ENCODE assay signal across 1 cellular context in the genomic region with DNA sequence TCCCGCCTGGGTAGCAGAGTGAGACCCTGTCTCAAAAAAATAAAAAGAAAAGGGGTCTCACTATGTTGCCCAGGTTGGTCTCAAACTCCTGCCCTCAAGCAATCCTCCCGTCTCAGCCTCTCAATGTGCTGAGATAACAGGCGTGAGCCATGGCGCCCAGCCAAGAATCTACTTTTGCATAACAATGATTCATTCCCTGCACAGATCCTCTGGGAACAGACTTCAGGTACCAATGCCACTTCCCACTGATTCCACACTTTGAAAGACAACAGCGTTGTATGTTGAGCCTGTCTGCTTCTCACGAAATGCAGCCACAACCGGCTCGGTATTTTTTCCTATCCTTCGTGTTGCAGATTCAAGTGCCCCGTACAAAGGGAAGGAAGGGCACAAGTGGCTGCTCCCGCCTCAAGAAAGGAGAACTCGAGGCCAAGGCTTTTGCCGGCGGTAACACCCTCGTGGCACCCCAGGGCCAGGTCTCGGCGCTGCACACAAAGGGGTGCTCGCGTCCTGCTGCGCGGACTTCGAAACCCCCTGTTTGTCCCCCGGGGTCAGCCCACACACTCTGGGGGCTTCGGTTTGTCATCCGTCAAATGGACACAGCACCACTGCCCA.
TF ChIP-seq lines count a peak whose summit lies in the region.

No MANE protein-coding gene starts in this region.

TF ChIP-seq in K562, 482 proteins besides CTCF, POLR2A, EP300 and RAD21 (continued from another document and continues in another):
- TF ChIP-seq, protein P1, sequence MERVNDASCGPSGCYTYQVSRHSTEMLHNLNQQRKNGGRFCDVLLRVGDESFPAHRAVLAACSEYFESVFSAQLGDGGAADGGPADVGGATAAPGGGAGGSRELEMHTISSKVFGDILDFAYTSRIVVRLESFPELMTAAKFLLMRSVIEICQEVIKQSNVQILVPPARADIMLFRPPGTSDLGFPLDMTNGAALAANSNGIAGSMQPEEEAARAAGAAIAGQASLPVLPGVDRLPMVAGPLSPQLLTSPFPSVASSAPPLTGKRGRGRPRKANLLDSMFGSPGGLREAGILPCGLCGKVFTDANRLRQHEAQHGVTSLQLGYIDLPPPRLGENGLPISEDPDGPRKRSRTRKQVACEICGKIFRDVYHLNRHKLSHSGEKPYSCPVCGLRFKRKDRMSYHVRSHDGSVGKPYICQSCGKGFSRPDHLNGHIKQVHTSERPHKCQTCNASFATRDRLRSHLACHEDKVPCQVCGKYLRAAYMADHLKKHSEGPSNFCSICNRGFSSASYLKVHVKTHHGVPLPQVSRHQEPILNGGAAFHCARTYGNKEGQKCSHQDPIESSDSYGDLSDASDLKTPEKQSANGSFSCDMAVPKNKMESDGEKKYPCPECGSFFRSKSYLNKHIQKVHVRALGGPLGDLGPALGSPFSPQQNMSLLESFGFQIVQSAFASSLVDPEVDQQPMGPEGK (CRISPR knock-in tag; IDR thresholded peaks at IDR 0.05; ENCODE audit: borderline replicate concordance) = no peak
- TF ChIP-seq ZNF41 (CRISPR knock-in tag; conservative IDR thresholded peaks at IDR 0.05) (no peak), E2F3 (CRISPR knock-in tag; IDR thresholded peaks at IDR 0.05) (no peak; the same call in 1 of the 2 replicates), ZC3H4 (CRISPR knock-in tag; IDR thresholded peaks at IDR 0.05; ENCODE audit: borderline replicate concordance) (peak; percentile 35; the same call in 1 of the 2 replicates), ZNF121 (CRISPR knock-in tag; conservative IDR thresholded peaks at IDR 0.05) (peak; percentile 99), MEF2D (tag; conservative IDR thresholded peaks at IDR 0.05; ENCODE audit: low read depth) (no peak), ATF7 (IDR thresholded peaks at IDR 0.05) (no peak; the same call in 1 of the 2 replicates), FOXK1 (CRISPR knock-in tag; IDR thresholded peaks at IDR 0.05; ENCODE audit: borderline replicate concordance) (0 out of 2 replicates have a peak, but pooled peaks have one; percentile 80), RCOR1 (IDR thresholded peaks at IDR 0.05; ENCODE audit: borderline replicate concordance in 1 of 2, low read depth in 2 of 2, low read length in 2 of 2) (peak in 1 of 2 experiments; percentile 92; a peak in 2 of 4 replicates), POLR2AphosphoS2 (IDR thresholded peaks at IDR 0.05; ENCODE audit: low read length) (no peak), NFIC (IDR thresholded peaks at IDR 0.05) (peak; percentile 98), ZNF143 (CRISPR knock-in tag; IDR thresholded peaks at IDR 0.05) (no peak), ZNF3 (CRISPR knock-in tag; IDR thresholded peaks at IDR 0.05) (no peak), HIVEP1 (CRISPR knock-in tag; IDR thresholded peaks at IDR 0.05) (no peak), DPF2 (IDR thresholded peaks at IDR 0.05) (peak; percentile 42), ZBTB8A (IDR thresholded peaks at IDR 0.05; ENCODE audit: partially characterized antibody) (no peak), ZC3H8 (IDR thresholded peaks at IDR 0.05) (no peak), NBN (IDR thresholded peaks at IDR 0.05; ENCODE audit: low read depth) (peak; percentile 53; the same call in 1 of the 2 replicates), SETDB1 (IDR thresholded peaks at IDR 0.05; ENCODE audit: low read length) (no peak), BHLHE40 (IDR thresholded peaks at IDR 0.05; ENCODE audit: low read length) (peak; percentile 57; the same call in 1 of the 2 replicates), JUND (IDR thresholded peaks at IDR 0.05; ENCODE audit: borderline replicate concordance, low read depth, low read length) (peak; percentile 45; the same call in 1 of the 2 replicates), JUND (tag; IDR thresholded peaks at IDR 0.05; ENCODE audit: borderline replicate concordance, low read depth, low read length) (peak; percentile 10; the same call in 1 of the 3 replicates), NR1H2 (CRISPR knock-in tag; IDR thresholded peaks at IDR 0.05) (no peak), JUNB (CRISPR knock-in tag; conservative IDR thresholded peaks at IDR 0.05) (no peak), ILF3 (IDR thresholded peaks at IDR 0.05; ENCODE audit: borderline replicate concordance) (no peak), RBM17 (IDR thresholded peaks at IDR 0.05; ENCODE audit: borderline replicate concordance, low read depth, low read length) (no peak), CSDE1 (IDR thresholded peaks at IDR 0.05) (0 out of 4 replicates have a peak, but pooled peaks of 1 of the 2 experiments have one; percentile 28), RFX1 (IDR thresholded peaks at IDR 0.05) (no peak), TEAD4 (IDR thresholded peaks at IDR 0.05; ENCODE audit: low read length) (peak; percentile 29; the same call in 1 of the 2 replicates), TEAD4 (CRISPR knock-in tag; IDR thresholded peaks at IDR 0.05; ENCODE audit: borderline replicate concordance) (no peak), SMARCC2 (IDR thresholded peaks at IDR 0.05; ENCODE audit: low read depth) (0 out of 2 replicates have a peak, but pooled peaks have one; percentile 15), SUPT5H (IDR thresholded peaks at IDR 0.05) (no peak), STAG1 (CRISPR knock-in tag; IDR thresholded peaks at IDR 0.05; ENCODE audit: borderline replicate concordance) (0 out of 2 replicates have a peak, but pooled peaks have one; percentile 8), ZFX (CRISPR knock-in tag; IDR thresholded peaks at IDR 0.05) (0 out of 2 replicates have a peak, but pooled peaks have one; percentile 30), EGR1 (conservative IDR thresholded peaks at IDR 0.05) (no peak), RBFOX2 (IDR thresholded peaks at IDR 0.05; ENCODE audit: low read depth, low read length) (no peak), PTBP1 (IDR thresholded peaks at IDR 0.05; ENCODE audit: low read depth, low read length) (0 out of 2 replicates have a peak, but pooled peaks have one; percentile 30), KDM1A (IDR thresholded peaks at IDR 0.05) (peak; percentile 80 to 87)
- TF ChIP-seq, protein P2, sequence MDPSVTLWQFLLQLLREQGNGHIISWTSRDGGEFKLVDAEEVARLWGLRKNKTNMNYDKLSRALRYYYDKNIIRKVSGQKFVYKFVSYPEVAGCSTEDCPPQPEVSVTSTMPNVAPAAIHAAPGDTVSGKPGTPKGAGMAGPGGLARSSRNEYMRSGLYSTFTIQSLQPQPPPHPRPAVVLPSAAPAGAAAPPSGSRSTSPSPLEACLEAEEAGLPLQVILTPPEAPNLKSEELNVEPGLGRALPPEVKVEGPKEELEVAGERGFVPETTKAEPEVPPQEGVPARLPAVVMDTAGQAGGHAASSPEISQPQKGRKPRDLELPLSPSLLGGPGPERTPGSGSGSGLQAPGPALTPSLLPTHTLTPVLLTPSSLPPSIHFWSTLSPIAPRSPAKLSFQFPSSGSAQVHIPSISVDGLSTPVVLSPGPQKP (CRISPR knock-in tag; IDR thresholded peaks at IDR 0.05) = no peak
- TF ChIP-seq, protein P3, sequence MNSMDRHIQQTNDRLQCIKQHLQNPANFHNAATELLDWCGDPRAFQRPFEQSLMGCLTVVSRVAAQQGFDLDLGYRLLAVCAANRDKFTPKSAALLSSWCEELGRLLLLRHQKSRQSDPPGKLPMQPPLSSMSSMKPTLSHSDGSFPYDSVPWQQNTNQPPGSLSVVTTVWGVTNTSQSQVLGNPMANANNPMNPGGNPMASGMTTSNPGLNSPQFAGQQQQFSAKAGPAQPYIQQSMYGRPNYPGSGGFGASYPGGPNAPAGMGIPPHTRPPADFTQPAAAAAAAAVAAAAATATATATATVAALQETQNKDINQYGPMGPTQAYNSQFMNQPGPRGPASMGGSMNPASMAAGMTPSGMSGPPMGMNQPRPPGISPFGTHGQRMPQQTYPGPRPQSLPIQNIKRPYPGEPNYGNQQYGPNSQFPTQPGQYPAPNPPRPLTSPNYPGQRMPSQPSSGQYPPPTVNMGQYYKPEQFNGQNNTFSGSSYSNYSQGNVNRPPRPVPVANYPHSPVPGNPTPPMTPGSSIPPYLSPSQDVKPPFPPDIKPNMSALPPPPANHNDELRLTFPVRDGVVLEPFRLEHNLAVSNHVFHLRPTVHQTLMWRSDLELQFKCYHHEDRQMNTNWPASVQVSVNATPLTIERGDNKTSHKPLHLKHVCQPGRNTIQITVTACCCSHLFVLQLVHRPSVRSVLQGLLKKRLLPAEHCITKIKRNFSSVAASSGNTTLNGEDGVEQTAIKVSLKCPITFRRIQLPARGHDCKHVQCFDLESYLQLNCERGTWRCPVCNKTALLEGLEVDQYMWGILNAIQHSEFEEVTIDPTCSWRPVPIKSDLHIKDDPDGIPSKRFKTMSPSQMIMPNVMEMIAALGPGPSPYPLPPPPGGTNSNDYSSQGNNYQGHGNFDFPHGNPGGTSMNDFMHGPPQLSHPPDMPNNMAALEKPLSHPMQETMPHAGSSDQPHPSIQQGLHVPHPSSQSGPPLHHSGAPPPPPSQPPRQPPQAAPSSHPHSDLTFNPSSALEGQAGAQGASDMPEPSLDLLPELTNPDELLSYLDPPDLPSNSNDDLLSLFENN (IDR thresholded peaks at IDR 0.05; ENCODE audit: low read depth in 2 of 2, low read length in 2 of 2) = no peak
- TF ChIP-seq, protein P4, sequence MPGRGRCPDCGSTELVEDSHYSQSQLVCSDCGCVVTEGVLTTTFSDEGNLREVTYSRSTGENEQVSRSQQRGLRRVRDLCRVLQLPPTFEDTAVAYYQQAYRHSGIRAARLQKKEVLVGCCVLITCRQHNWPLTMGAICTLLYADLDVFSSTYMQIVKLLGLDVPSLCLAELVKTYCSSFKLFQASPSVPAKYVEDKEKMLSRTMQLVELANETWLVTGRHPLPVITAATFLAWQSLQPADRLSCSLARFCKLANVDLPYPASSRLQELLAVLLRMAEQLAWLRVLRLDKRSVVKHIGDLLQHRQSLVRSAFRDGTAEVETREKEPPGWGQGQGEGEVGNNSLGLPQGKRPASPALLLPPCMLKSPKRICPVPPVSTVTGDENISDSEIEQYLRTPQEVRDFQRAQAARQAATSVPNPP (IDR thresholded peaks at IDR 0.05; ENCODE audit: borderline replicate concordance, insufficient read depth, insufficient read length) = no peak
- TF ChIP-seq, protein P5, sequence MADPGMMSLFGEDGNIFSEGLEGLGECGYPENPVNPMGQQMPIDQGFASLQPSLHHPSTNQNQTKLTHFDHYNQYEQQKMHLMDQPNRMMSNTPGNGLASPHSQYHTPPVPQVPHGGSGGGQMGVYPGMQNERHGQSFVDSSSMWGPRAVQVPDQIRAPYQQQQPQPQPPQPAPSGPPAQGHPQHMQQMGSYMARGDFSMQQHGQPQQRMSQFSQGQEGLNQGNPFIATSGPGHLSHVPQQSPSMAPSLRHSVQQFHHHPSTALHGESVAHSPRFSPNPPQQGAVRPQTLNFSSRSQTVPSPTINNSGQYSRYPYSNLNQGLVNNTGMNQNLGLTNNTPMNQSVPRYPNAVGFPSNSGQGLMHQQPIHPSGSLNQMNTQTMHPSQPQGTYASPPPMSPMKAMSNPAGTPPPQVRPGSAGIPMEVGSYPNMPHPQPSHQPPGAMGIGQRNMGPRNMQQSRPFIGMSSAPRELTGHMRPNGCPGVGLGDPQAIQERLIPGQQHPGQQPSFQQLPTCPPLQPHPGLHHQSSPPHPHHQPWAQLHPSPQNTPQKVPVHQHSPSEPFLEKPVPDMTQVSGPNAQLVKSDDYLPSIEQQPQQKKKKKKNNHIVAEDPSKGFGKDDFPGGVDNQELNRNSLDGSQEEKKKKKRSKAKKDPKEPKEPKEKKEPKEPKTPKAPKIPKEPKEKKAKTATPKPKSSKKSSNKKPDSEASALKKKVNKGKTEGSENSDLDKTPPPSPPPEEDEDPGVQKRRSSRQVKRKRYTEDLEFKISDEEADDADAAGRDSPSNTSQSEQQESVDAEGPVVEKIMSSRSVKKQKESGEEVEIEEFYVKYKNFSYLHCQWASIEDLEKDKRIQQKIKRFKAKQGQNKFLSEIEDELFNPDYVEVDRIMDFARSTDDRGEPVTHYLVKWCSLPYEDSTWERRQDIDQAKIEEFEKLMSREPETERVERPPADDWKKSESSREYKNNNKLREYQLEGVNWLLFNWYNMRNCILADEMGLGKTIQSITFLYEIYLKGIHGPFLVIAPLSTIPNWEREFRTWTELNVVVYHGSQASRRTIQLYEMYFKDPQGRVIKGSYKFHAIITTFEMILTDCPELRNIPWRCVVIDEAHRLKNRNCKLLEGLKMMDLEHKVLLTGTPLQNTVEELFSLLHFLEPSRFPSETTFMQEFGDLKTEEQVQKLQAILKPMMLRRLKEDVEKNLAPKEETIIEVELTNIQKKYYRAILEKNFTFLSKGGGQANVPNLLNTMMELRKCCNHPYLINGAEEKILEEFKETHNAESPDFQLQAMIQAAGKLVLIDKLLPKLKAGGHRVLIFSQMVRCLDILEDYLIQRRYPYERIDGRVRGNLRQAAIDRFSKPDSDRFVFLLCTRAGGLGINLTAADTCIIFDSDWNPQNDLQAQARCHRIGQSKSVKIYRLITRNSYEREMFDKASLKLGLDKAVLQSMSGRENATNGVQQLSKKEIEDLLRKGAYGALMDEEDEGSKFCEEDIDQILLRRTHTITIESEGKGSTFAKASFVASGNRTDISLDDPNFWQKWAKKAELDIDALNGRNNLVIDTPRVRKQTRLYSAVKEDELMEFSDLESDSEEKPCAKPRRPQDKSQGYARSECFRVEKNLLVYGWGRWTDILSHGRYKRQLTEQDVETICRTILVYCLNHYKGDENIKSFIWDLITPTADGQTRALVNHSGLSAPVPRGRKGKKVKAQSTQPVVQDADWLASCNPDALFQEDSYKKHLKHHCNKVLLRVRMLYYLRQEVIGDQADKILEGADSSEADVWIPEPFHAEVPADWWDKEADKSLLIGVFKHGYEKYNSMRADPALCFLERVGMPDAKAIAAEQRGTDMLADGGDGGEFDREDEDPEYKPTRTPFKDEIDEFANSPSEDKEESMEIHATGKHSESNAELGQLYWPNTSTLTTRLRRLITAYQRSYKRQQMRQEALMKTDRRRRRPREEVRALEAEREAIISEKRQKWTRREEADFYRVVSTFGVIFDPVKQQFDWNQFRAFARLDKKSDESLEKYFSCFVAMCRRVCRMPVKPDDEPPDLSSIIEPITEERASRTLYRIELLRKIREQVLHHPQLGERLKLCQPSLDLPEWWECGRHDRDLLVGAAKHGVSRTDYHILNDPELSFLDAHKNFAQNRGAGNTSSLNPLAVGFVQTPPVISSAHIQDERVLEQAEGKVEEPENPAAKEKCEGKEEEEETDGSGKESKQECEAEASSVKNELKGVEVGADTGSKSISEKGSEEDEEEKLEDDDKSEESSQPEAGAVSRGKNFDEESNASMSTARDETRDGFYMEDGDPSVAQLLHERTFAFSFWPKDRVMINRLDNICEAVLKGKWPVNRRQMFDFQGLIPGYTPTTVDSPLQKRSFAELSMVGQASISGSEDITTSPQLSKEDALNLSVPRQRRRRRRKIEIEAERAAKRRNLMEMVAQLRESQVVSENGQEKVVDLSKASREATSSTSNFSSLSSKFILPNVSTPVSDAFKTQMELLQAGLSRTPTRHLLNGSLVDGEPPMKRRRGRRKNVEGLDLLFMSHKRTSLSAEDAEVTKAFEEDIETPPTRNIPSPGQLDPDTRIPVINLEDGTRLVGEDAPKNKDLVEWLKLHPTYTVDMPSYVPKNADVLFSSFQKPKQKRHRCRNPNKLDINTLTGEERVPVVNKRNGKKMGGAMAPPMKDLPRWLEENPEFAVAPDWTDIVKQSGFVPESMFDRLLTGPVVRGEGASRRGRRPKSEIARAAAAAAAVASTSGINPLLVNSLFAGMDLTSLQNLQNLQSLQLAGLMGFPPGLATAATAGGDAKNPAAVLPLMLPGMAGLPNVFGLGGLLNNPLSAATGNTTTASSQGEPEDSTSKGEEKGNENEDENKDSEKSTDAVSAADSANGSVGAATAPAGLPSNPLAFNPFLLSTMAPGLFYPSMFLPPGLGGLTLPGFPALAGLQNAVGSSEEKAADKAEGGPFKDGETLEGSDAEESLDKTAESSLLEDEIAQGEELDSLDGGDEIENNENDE (IDR thresholded peaks at IDR 0.05; ENCODE audit: low read depth, low read length) = no peak
